In the genomic region with DNA sequence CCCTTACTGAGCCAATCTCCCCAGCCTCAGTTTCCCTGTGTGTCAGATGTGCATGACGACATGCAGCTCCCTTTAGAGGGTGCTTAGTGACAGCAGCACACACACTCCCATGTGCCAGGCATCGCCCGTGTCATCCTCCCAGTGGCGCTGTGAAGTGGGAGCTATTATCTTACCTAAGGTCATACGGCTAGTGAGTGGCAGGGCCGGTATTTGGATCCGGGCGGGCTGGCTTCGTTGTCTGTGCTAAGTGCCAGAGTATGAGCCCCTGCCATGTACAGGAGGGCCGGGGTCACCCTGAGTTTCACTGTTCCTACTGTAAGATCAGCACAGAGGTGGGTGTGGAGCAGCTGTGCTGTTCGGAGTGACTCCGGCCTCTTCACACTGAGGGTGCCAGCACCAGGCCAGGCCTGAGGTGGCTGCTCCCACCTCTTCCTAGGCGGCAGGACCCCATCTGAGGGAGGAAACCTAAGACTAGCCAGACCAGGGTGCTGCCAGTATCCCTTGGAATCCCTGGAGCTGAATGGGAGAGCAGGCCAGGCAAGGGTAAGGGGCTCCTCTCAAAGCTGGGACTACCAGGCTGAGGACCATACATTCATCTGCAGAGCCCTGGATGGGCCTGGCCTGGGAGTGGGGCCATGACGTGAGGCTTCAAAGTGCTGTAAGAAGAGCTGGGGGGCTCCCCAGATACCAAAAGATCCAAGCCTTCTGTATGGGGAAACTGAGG, we compare ENCODE assay signal across 33 cellular contexts. TPM values are rescaled to one million over a fixed set of nuclear protein-coding genes. Genes with fewer than 3 reads are reported as not detected.
DNase-seq lines count a peak whose midpoint lies in the region; ATAC-seq and TF ChIP-seq lines count a peak whose summit lies in the region.
"Had no signal": no experiment of that assay in that cellular context is flagged by ENCODE, and none has a peak within 500 bp of the region (broad histone marks: within the 10 kb centered on the region; RNA-seq: fewer than 3 reads in every experiment).

No MANE protein-coding gene starts in this region.

- H3K4me1 ChIP-seq in right atrium auricular region (peaks cover 0 to 47% of the 10 kb centered on the region in 2 donors), upper lobe of right lung (peaks cover 8% of the 10 kb centered on the region), PC-9 (replicated peaks; ENCODE audit: insufficient read depth) (peaks cover 6% of the 10 kb centered on the region; the same call in 1 of the 2 replicates)

- no peaks in the 10 kb centered on the region for H4K20me1 ChIP-seq in PC-9 (ENCODE audit: insufficient read depth)

- peak; percentile 6 to 26 for ATAC-seq in activated T-cell treated with anti-CD3 and anti-CD28 coated beads, Interleukin-2, amount 50 U/mL, for 72 hours (replicated peaks in 1 of 2)
- ATAC-seq in upper lobe of right lung (no peak), GM18861 (IDR thresholded peaks at IDR 0.05; ENCODE audit: unreplicated experiment) (no peak)
- ATAC-seq: activated T-helper 17 cell treated with anti-CD3 and anti-CD28 coated beads, Interleukin-2, amount 50 U/mL, for 72 hours; CD8-positive, alpha-beta T cell; effector memory CD8-positive, alpha-beta T cell; naive thymus-derived CD4-positive, alpha-beta T cell; stimulated activated naive B cell treated with anti-CD40 and anti-IgM and Interleukin-4, amounts not matched to agents 10 μg/mL and 1 μg/mL and 100 μg/mL, for 72 hours had no signal

- H3K9me3 Mint-ChIP-seq in activated T-cell treated with anti-CD3 and anti-CD28 coated beads, Interleukin-2, amount 50 U/mL, for 72 hours = no peaks in the 10 kb centered on the region
- no peaks in the 10 kb centered on the region for H3K9me3 Mint-ChIP-seq in activated T-cell treated with anti-CD3 and anti-CD28 coated beads, Interleukin-2, amount 50 U/mL, for 24 hours
- H3K9me3 Mint-ChIP-seq: activated T-helper 17 cell treated with anti-CD3 and anti-CD28 coated beads, Interleukin-2, amount 50 U/mL, for 72 hours; CD8-positive, alpha-beta T cell; effector memory CD8-positive, alpha-beta T cell; mesothelial cell of epicardium; stimulated activated naive B cell treated with anti-CD40 and anti-IgM and Interleukin-4, amounts not matched to agents 10 μg/mL and 1 μg/mL and 100 μg/mL, for 72 hours had no signal

- no TSS peak for BruUV-seq in PC-9 (replicated peaks; lab: Mats Ljungman, UMichigan)

- H3K79me2 ChIP-seq in PC-9 (ENCODE audit: low read depth) = no peaks in the 10 kb centered on the region
- H3K79me2 ChIP-seq: hepatocyte had no signal

- no peak for DNase-seq in activated T-cell treated with anti-CD3 and anti-CD28 coated beads, Interleukin-2, amount 50 U/mL, for 72 hours
- DNase-seq in activated T-cell treated with anti-CD3 and anti-CD28 coated beads, Interleukin-2, amount 50 U/mL, for 24 hours = no peak
- DNase-seq in right atrium auricular region (ENCODE audit: low spot score) (no peak), posterior vena cava (ENCODE audit: low spot score) (peak; percentile 66), upper lobe of right lung (peak; percentile 40), germinal center (ENCODE audit: low spot score) (no peak), PC-9 (no peak)
- DNase-seq: activated CD4-positive, alpha-beta T cell treated with anti-CD3 and anti-CD28 coated beads, Interleukin-2, amount 50 U/mL, for 48 hours; activated CD8-positive, alpha-beta memory T cell treated with anti-CD3 and anti-CD28 coated beads, Interleukin-2, amount 50 U/mL, for 4 hours; activated naive CD4-positive, alpha-beta T cell treated with anti-CD3 and anti-CD28 coated beads, Interleukin-2, amount 50 U/mL, for 16 hours; CD8-positive, alpha-beta T cell; cortex of kidney; DMS 273 treated with DMSO at 0.1 percent for 48 hours; effector memory CD8-positive, alpha-beta T cell; foreskin fibroblast; left colon; MM.1S; naive thymus-derived CD4-positive, alpha-beta T cell; NCI-H2081; NCI-H226; NCI-H69; stimulated activated CD4-positive, alpha-beta T cell treated with anti-CD3 and anti-CD28 coated beads, Interleukin-4, amount 100 ng/mL, for 24 hours; stimulated activated naive B cell treated with anti-CD40 and anti-IgM and Interleukin-4, amounts not matched to agents 10 μg/mL and 1 μg/mL and 100 μg/mL, for 72 hours had no signal

- no peak overlapping the region for H2AFZ ChIP-seq in PC-9
- H2AFZ ChIP-seq: hepatocyte had no signal

- no peaks in the 10 kb centered on the region for H3K27me3 Mint-ChIP-seq in activated T-cell treated with anti-CD3 and anti-CD28 coated beads, Interleukin-2, amount 50 U/mL, for 72 hours (ENCODE audit: low read depth)
- H3K27me3 Mint-ChIP-seq in activated T-cell treated with anti-CD3 and anti-CD28 coated beads, Interleukin-2, amount 50 U/mL, for 24 hours = no peaks in the 10 kb centered on the region
- H3K27me3 Mint-ChIP-seq: activated T-helper 17 cell treated with anti-CD3 and anti-CD28 coated beads, Interleukin-2, amount 50 U/mL, for 72 hours; effector memory CD8-positive, alpha-beta T cell; naive thymus-derived CD4-positive, alpha-beta T cell; stimulated activated naive B cell treated with anti-CD40 and anti-IgM and Interleukin-4, amounts not matched to agents 10 μg/mL and 1 μg/mL and 100 μg/mL, for 72 hours had no signal

- H3K4me2 ChIP-seq in PC-9 = no peak overlapping the region
- H3K4me2 ChIP-seq: hepatocyte, KMS-11 had no signal

- intact Hi-C loops in posterior vena cava (cut with DNase I) (loop anchor here in 1 of 2 donors (5.0 to 10.0 kb wide), 2 partner anchors 37 to 85 kb away; no protein-coding TSS in a partner anchor), upper lobe of right lung (cut with DNase I) (no loop called here), PC-9 (cut with micrococcal nuclease; ENCODE audit: unreplicated experiment) (loop anchor here (10.0 kb wide), 1 partner anchor 85 kb away; the partner anchor contains the start of gene NFX1)

- no peak overlapping the region for H3K4me3 Mint-ChIP-seq in activated T-cell treated with anti-CD3 and anti-CD28 coated beads, Interleukin-2, amount 50 U/mL, for 72 hours
- no peak overlapping the region for H3K4me3 Mint-ChIP-seq in activated T-cell treated with anti-CD3 and anti-CD28 coated beads, Interleukin-2, amount 50 U/mL, for 24 hours
- H3K4me3 Mint-ChIP-seq: activated T-helper 17 cell treated with anti-CD3 and anti-CD28 coated beads, Interleukin-2, amount 50 U/mL, for 72 hours; CD8-positive, alpha-beta T cell; effector memory CD8-positive, alpha-beta T cell; mesothelial cell of epicardium; naive thymus-derived CD4-positive, alpha-beta T cell; stimulated activated naive B cell treated with anti-CD40 and anti-IgM and Interleukin-4, amounts not matched to agents 10 μg/mL and 1 μg/mL and 100 μg/mL, for 72 hours had no signal

- no peaks in the 10 kb centered on the region for H3F3A ChIP-seq in PC-9 (ENCODE audit: insufficient read depth, low read depth)

- H3K36me3 Mint-ChIP-seq in activated T-cell treated with anti-CD3 and anti-CD28 coated beads, Interleukin-2, amount 50 U/mL, for 72 hours (ENCODE audit: insufficient read depth in 2 of 2) = no peaks in the 10 kb centered on the region
- H3K36me3 Mint-ChIP-seq in activated T-cell treated with anti-CD3 and anti-CD28 coated beads, Interleukin-2, amount 50 U/mL, for 24 hours (ENCODE audit: low read depth) = peaks cover under 1% of the 10 kb centered on the region
- H3K36me3 Mint-ChIP-seq: CD8-positive, alpha-beta T cell; mesothelial cell of epicardium; naive thymus-derived CD4-positive, alpha-beta T cell had no signal

- no peaks in the 10 kb centered on the region for H3K9me2 ChIP-seq in PC-9 (ENCODE audit: insufficient read depth)

- H3K4me3 ChIP-seq in right atrium auricular region (no peak overlapping the region), upper lobe of right lung (no peak overlapping the region), PC-9 (no peak overlapping the region)
- H3K4me3 ChIP-seq: hepatocyte, SK-N-MC, thoracic aorta had no signal

- no peak for TF ChIP-seq CTCF in right atrium auricular region (IDR thresholded peaks at IDR 0.05)
- no peak for TF ChIP-seq CTCF in upper lobe of right lung (IDR thresholded peaks at IDR 0.05)
- no peak for TF ChIP-seq CTCF in PC-9 (conservative IDR thresholded peaks at IDR 0.05)

- H3K27ac ChIP-seq in right atrium auricular region (peak overlapping the region; percentile 75 to 76), upper lobe of right lung (no peak overlapping the region), PC-9 (no peak overlapping the region)
- H3K27ac ChIP-seq: hepatocyte, KMS-11, RWPE1, SK-N-MC, thoracic aorta had no signal

- H3K36me3 ChIP-seq in right atrium auricular region = no peaks in the 10 kb centered on the region
- no peaks in the 10 kb centered on the region for H3K36me3 ChIP-seq in upper lobe of right lung
- no peaks in the 10 kb centered on the region for H3K36me3 ChIP-seq in PC-9 (ENCODE audit: low read depth)
- H3K36me3 ChIP-seq: thoracic aorta had no signal

- peaks cover 6% of the 10 kb centered on the region for H3K4me1 Mint-ChIP-seq in activated T-cell treated with anti-CD3 and anti-CD28 coated beads, Interleukin-2, amount 50 U/mL, for 72 hours (ENCODE audit: low read depth)
- H3K4me1 Mint-ChIP-seq in activated T-cell treated with anti-CD3 and anti-CD28 coated beads, Interleukin-2, amount 50 U/mL, for 24 hours (ENCODE audit: low read depth) = peaks cover 4% of the 10 kb centered on the region
- H3K4me1 Mint-ChIP-seq: activated T-helper 17 cell treated with anti-CD3 and anti-CD28 coated beads, Interleukin-2, amount 50 U/mL, for 72 hours had no signal

- H3K9me3 ChIP-seq in right atrium auricular region (no peaks in the 10 kb centered on the region), upper lobe of right lung (no peaks in the 10 kb centered on the region), PC-9 (ENCODE audit: insufficient read depth, low read depth) (no peaks in the 10 kb centered on the region)
- H3K9me3 ChIP-seq: thoracic aorta had no signal

- CTCF ChIA-PET in PC-9 (lab: Charles Lee) = interaction anchor here (0.7 kb wide), 2 partner anchors 67 to 92 kb away, joined by 4 to 5 read pairs; partner anchors contain the start of gene AQP3

- no peak overlapping the region for H3K27ac Mint-ChIP-seq in activated T-cell treated with anti-CD3 and anti-CD28 coated beads, Interleukin-2, amount 50 U/mL, for 72 hours
- H3K27ac Mint-ChIP-seq in activated T-cell treated with anti-CD3 and anti-CD28 coated beads, Interleukin-2, amount 50 U/mL, for 24 hours = no peak overlapping the region
- H3K27ac Mint-ChIP-seq: activated T-helper 17 cell treated with anti-CD3 and anti-CD28 coated beads, Interleukin-2, amount 50 U/mL, for 72 hours; CD8-positive, alpha-beta T cell; effector memory CD8-positive, alpha-beta T cell; mesothelial cell of epicardium; stimulated activated naive B cell treated with anti-CD40 and anti-IgM and Interleukin-4, amounts not matched to agents 10 μg/mL and 1 μg/mL and 100 μg/mL, for 72 hours had no signal

- POLR2A ChIA-PET in PC-9 (lab: Charles Lee; ENCODE audit: unreplicated experiment) = no interaction called here

- H3K27me3 ChIP-seq in right atrium auricular region (no peaks in the 10 kb centered on the region), upper lobe of right lung (no peaks in the 10 kb centered on the region), PC-9 (ENCODE audit: insufficient read depth, low read depth) (no peaks in the 10 kb centered on the region)
- H3K27me3 ChIP-seq: hepatocyte had no signal

RNA-seq across cellular contexts. Expression of gene AQP7, which starts 22.5 kb away (rescaled TPM):
- total RNA-seq in activated T-cell treated with anti-CD3 and anti-CD28 coated beads, Interleukin-2, amount 50 U/mL, for 72 hours = not detected
- total RNA-seq in right atrium auricular region = 10 to 100 TPM; 58.4 to 74.9 TPM
- 1 to 10 TPM; 4.6 TPM for total RNA-seq in posterior vena cava
- total RNA-seq in upper lobe of right lung = 2.4 TPM
- 0.59 TPM in 1 of 2 replicates, not detected in the other for total RNA-seq in PC-9 (2021)
- total RNA-seq: A172; CD8-positive, alpha-beta T cell; osteocyte had no signal

Comparison
In these comparisons a context has a peak if more than half of its experiments do, and no peak if none do; other contexts are left out.
1. ATAC-seq: peak in activated T-cell treated with anti-CD3 and anti-CD28 coated beads, Interleukin-2, amount 50 U/mL, for 72 hours (2 of 2); none in upper lobe of right lung (single experiment) and GM18861 (single experiment).
2. DNase-seq: peak in posterior vena cava (single experiment) and upper lobe of right lung (single experiment); none in activated T-cell treated with anti-CD3 and anti-CD28 coated beads, Interleukin-2, amount 50 U/mL, for 72 hours (0 of 2), activated T-cell treated with anti-CD3 and anti-CD28 coated beads, Interleukin-2, amount 50 U/mL, for 24 hours (single experiment), right atrium auricular region (single experiment), germinal center (single experiment) and PC-9 (0 of 2).
3. H3K27ac ChIP-seq: peak in right atrium auricular region (2 of 2); none in upper lobe of right lung (single experiment) and PC-9 (single experiment).
4. RNA of gene AQP7, which starts 22.5 kb away (total RNA-seq): 58.4 to 74.9 TPM in right atrium auricular region; 4.6 TPM in posterior vena cava, 2.4 TPM in upper lobe of right lung (single experiment), 0.59 TPM in PC-9 and not detected in activated T-cell treated with anti-CD3 and anti-CD28 coated beads, Interleukin-2, amount 50 U/mL, for 72 hours; every median in the first group is over 10 times any median in the second.